In the genomic region with DNA sequence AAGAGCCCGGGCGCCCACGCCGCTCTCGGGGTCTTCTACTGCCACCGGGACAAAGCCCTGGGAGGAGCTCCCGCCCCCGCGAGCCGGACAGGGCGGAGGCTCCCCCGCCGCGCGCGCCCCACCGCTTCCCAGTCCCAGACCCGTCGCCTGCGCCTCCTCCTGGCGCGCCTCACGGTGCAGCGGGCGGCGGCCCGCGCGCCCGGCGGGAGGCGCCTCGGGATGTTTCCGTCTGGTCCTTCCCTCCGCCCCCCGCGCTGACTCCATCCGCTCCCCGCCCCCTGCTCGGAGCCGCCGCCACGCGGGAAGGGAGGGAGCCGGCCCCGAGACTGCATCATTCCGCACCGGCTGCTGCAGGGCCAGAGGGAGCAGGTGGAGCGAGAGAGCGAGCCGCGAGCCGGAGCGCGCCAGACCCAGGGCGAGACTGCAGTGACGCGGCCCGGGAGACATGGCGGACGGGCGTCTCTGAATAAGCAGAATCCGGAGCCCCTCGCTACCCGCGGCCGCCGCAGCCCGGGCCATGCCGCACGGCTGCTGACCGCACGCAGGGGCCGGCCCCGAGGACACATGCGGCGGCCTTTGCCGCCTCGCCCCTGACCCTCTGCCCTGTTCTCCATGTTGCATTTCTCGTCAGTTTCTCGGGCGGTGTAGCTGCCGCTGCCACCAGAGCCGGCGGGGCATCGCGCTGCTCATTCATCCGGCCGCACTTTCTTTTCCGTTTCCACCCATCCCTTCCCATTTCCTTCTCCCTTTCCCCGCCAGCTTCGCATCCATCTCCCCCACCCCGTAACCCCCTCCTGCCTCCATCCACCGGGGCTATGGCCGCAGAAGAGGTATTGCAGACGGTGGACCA, we compare ENCODE assay signal across 1 cellular context.
TF ChIP-seq lines count a peak whose summit lies in the region.

TSS of gene BICD1 (plus strand) at position 331 of the 850 bp plus-strand sequence. CDS start at position 816, 485 bp downstream.

TF ChIP-seq in GM12878, 131 proteins besides CTCF, POLR2A, EP300 and RAD21 (continued from another document):
- no peak for TF ChIP-seq CEBPZ (IDR thresholded peaks at IDR 0.05; ENCODE audit: low read depth, low read length)
- no peak for TF ChIP-seq E2F4 (IDR thresholded peaks at IDR 0.05; ENCODE audit: low read depth, low read length)
- TF ChIP-seq KLF5 (IDR thresholded peaks at IDR 0.05; ENCODE audit: partially characterized antibody) = no peak
- TF ChIP-seq ETV6 (conservative IDR thresholded peaks at IDR 0.05 in 1 of 2, IDR thresholded peaks at IDR 0.05 in 1 of 2; ENCODE audit: borderline replicate concordance in 1 of 2, low read depth in 1 of 2) = no peak
- no peak for TF ChIP-seq GABPA (IDR thresholded peaks at IDR 0.05; ENCODE audit: low read depth)
- TF ChIP-seq, protein P1, sequence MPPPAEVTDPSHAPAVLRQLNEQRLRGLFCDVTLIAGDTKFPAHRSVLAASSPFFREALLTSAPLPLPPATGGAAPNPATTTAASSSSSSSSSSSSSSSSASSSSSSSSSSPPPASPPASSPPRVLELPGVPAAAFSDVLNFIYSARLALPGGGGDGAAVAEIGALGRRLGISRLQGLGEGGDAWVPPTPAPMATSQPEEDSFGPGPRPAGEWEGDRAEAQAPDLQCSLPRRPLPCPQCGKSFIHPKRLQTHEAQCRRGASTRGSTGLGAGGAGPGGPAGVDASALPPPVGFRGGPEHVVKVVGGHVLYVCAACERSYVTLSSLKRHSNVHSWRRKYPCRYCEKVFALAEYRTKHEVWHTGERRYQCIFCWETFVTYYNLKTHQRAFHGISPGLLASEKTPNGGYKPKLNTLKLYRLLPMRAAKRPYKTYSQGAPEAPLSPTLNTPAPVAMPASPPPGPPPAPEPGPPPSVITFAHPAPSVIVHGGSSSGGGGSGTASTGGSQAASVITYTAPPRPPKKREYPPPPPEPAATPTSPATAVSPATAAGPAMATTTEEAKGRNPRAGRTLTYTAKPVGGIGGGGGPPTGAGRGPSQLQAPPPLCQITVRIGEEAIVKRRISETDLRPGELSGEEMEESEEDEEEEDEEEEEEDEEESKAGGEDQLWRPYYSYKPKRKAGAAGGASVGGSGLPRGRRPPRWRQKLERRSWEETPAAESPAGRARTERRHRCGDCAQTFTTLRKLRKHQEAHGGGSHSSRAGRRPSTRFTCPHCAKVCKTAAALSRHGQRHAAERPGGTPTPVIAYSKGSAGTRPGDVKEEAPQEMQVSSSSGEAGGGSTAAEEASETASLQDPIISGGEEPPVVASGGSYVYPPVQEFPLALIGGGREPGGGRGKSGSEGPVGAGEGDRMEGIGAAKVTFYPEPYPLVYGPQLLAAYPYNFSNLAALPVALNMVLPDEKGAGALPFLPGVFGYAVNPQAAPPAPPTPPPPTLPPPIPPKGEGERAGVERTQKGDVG (CRISPR knock-in tag; IDR thresholded peaks at IDR 0.05) = no peak
- no peak for TF ChIP-seq ELK1 (IDR thresholded peaks at IDR 0.05; ENCODE audit: low read depth, low read length)
- no peak for TF ChIP-seq PAX8 (IDR thresholded peaks at IDR 0.05)
- no peak for TF ChIP-seq YBX1 (IDR thresholded peaks at IDR 0.05)
- TF ChIP-seq NBN (IDR thresholded peaks at IDR 0.05) = no peak
- TF ChIP-seq POU2F2 (IDR thresholded peaks at IDR 0.05; ENCODE audit: borderline replicate concordance, low read depth, low read length) = no peak
- no peak for TF ChIP-seq SRF (IDR thresholded peaks at IDR 0.05; ENCODE audit: low read depth in 2 of 2, low read length in 2 of 2)
- TF ChIP-seq POLR2AphosphoS5 (IDR thresholded peaks at IDR 0.05; ENCODE audit: low read length) = peak; percentile 77
- no peak for TF ChIP-seq NR2C2 (IDR thresholded peaks at IDR 0.05; ENCODE audit: borderline replicate concordance, control insufficient read depth, insufficient read length, low read depth)
- no peak for TF ChIP-seq NFYA (IDR thresholded peaks at IDR 0.05; ENCODE audit: borderline replicate concordance, low read depth, low read length)
- no peak for TF ChIP-seq CHD1 (IDR thresholded peaks at IDR 0.05; ENCODE audit: low read depth, low read length)
- TF ChIP-seq HCFC1 (IDR thresholded peaks at IDR 0.05; ENCODE audit: low read length) = no peak; the same call in 1 of the 2 replicates
